28 cellular contexts compared by ENCODE assay signal in the genomic region with DNA sequence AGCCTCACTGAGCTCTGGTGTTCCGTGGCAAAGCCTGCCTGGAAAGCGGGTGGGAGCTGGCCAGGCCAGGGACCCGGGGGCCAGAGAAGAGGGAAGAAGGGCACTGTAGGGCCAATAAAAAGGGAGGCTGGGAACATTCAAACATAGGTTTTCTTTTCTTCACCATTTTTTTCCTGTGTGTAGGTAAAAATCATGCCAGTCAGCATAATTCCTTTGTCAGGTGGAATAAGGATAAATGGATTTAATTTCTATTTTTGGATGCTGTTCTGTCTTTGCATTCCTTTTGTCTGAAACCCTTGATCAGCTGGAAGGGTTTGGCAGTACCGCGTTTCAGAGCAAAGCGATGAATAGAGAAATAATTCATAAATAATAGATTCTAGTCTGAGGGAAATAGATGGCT.
"Had no signal": no experiment of that assay in that cellular context is flagged by ENCODE, and none has a peak within 500 bp of the region (broad histone marks: within the 10 kb centered on the region; RNA-seq: fewer than 3 reads in every experiment).

No MANE protein-coding gene starts in this region.

- H3K27ac Mint-ChIP-seq: naive thymus-derived CD4-positive, alpha-beta T cell; natural killer cell treated with Interleukin-12 subunit alpha and Interleukin-12 subunit beta and Interleukin-15 and Interleukin-18, amount 100 ng/mL, for 72 hours; stimulated activated memory B cell treated with anti-CD40 and anti-IgM and Interleukin-4, amounts not matched to agents 10 μg/mL and 1 μg/mL and 100 μg/mL, for 72 hours; stimulated activated naive CD8-positive, alpha-beta T cell treated with anti-CD3 and anti-CD28 coated beads, Interleukin-15, amount 100 ng/mL, for 72 hours had no signal

- FAIRE-seq: pancreas had no signal

- H3K36me3 Mint-ChIP-seq: naive thymus-derived CD4-positive, alpha-beta T cell; natural killer cell treated with Interleukin-12 subunit alpha and Interleukin-12 subunit beta and Interleukin-15 and Interleukin-18, amount 100 ng/mL, for 72 hours; stimulated activated memory B cell treated with anti-CD40 and anti-IgM and Interleukin-4, amounts not matched to agents 10 μg/mL and 1 μg/mL and 100 μg/mL, for 72 hours had no signal

- H3K27ac ChIP-seq: left ventricle myocardium inferior, pancreas, prostate gland, thyroid gland, transverse colon, upper lobe of right lung, uterus had no signal

- H3K27me3 Mint-ChIP-seq: natural killer cell treated with Interleukin-12 subunit alpha and Interleukin-12 subunit beta and Interleukin-15 and Interleukin-18, amount 100 ng/mL, for 72 hours had no signal

- H3K4me2 ChIP-seq: smooth muscle cell had no signal

- H3K4me1 ChIP-seq: left ventricle myocardium inferior, pancreas, prostate gland, thyroid gland, transverse colon, upper lobe of right lung, uterus had no signal

- DNase-seq: head of caudate nucleus; hypothalamus; islet precursor cell; left ventricle myocardium inferior; midbrain; mucosa of descending colon; naive thymus-derived CD4-positive, alpha-beta T cell; nucleus accumbens; pancreas; posterior cingulate gyrus; retina; right cardiac atrium; stimulated activated CD4-positive, alpha-beta T cell treated with anti-CD3 and anti-CD28 coated beads, Interleukin-1b, Interleukin-23, amount 100 ng/mL, for 48 hours; stimulated activated CD4-positive, alpha-beta T cell treated with anti-CD3 and anti-CD28 coated beads, Interleukin-2, amount 100 ng/mL, for 48 hours; stimulated activated CD4-positive, alpha-beta T cell treated with anti-CD3 and anti-CD28 coated beads, Interleukin-4, amount 100 ng/mL, for 4 hours; stimulated activated CD8-positive, alpha-beta memory T cell treated with anti-CD3 and anti-CD28 coated beads, Interleukin-4, amount 100 ng/mL, for 48 hours; stimulated activated naive CD4-positive, alpha-beta T cell treated with Interleukin-2 at 50 U/mL for 16 hours; stimulated activated naive CD8-positive, alpha-beta T cell treated with anti-CD3 and anti-CD28 coated beads, Interleukin-15, amount 100 ng/mL, for 72 hours; substantia nigra; thyroid gland; transverse colon; upper lobe of right lung; uterus had no signal

- H3K9me3 ChIP-seq: mucosa of descending colon, pancreas, prostate gland, thyroid gland, transverse colon, upper lobe of right lung, uterus had no signal

- H3K27me3 ChIP-seq: pancreas, thyroid gland, transverse colon, upper lobe of right lung, uterus had no signal

- H3K9me3 Mint-ChIP-seq: natural killer cell treated with Interleukin-12 subunit alpha and Interleukin-12 subunit beta and Interleukin-15 and Interleukin-18, amount 100 ng/mL, for 72 hours; stimulated activated memory B cell treated with anti-CD40 and anti-IgM and Interleukin-4, amounts not matched to agents 10 μg/mL and 1 μg/mL and 100 μg/mL, for 72 hours; stimulated activated naive CD8-positive, alpha-beta T cell treated with anti-CD3 and anti-CD28 coated beads, Interleukin-15, amount 100 ng/mL, for 72 hours had no signal

- H3K36me3 ChIP-seq: left ventricle myocardium inferior, pancreas, prostate gland, thyroid gland, transverse colon, upper lobe of right lung, uterus had no signal

- ATAC-seq: mucosa of descending colon; naive thymus-derived CD4-positive, alpha-beta T cell; natural killer cell treated with Interleukin-12 subunit alpha and Interleukin-12 subunit beta and Interleukin-15 and Interleukin-18, amount 100 ng/mL, for 72 hours; pancreas; right cardiac atrium; stimulated activated memory B cell treated with anti-CD40 and anti-IgM and Interleukin-4, amounts not matched to agents 10 μg/mL and 1 μg/mL and 100 μg/mL, for 72 hours; stimulated activated naive CD8-positive, alpha-beta T cell treated with anti-CD3 and anti-CD28 coated beads, Interleukin-15, amount 100 ng/mL, for 72 hours; upper lobe of right lung had no signal

- H3K4me1 Mint-ChIP-seq: stimulated activated memory B cell treated with anti-CD40 and anti-IgM and Interleukin-4, amounts not matched to agents 10 μg/mL and 1 μg/mL and 100 μg/mL, for 72 hours; stimulated activated naive CD8-positive, alpha-beta T cell treated with anti-CD3 and anti-CD28 coated beads, Interleukin-15, amount 100 ng/mL, for 72 hours had no signal

- H3K4me3 ChIP-seq: left ventricle myocardium inferior, lung, mucosa of descending colon, pancreas, prostate gland, smooth muscle cell, thyroid gland, transverse colon, upper lobe of right lung, uterus had no signal

- H3K4me3 Mint-ChIP-seq: naive thymus-derived CD4-positive, alpha-beta T cell; natural killer cell treated with Interleukin-12 subunit alpha and Interleukin-12 subunit beta and Interleukin-15 and Interleukin-18, amount 100 ng/mL, for 72 hours; stimulated activated memory B cell treated with anti-CD40 and anti-IgM and Interleukin-4, amounts not matched to agents 10 μg/mL and 1 μg/mL and 100 μg/mL, for 72 hours; stimulated activated naive CD8-positive, alpha-beta T cell treated with anti-CD3 and anti-CD28 coated beads, Interleukin-15, amount 100 ng/mL, for 72 hours had no signal
